15 cellular contexts compared by ENCODE assay signal in the genomic region with DNA sequence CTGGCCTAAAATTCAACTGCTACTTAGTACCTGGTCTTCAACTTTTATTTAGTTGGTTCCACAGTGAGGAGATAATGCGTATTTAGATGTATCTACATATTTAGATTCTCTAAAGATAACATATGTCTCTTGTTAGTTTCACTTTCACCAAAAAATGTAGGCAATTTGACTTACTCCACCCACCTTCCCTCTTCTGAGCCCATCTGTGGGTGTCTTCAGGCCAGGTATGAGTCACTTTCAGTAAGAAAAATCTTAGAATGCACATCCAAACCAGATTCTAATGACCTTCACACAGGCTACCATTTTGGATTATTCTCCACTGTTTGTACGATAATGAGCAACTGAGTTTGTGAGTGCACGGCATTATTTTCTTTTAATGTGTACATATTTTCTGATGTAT.
DNase-seq lines count a peak whose midpoint lies in the region; ATAC-seq and TF ChIP-seq lines count a peak whose summit lies in the region.
"Had no signal": no experiment of that assay in that cellular context is flagged by ENCODE, and none has a peak within 500 bp of the region (broad histone marks: within the 10 kb centered on the region; RNA-seq: fewer than 3 reads in every experiment).

No MANE protein-coding gene starts in this region.

- TF ChIP-seq CTCF in progenitor cell of endocrine pancreas (IDR thresholded peaks at IDR 0.05; ENCODE audit: unreplicated experiment), result no peak
- TF ChIP-seq CTCF in chondrocyte (IDR thresholded peaks at IDR 0.05), result no peak

- peaks cover 2% of the 10 kb centered on the region for H3K4me1 Mint-ChIP-seq in progenitor cell of endocrine pancreas (ENCODE audit: low read depth)
- H3K4me1 Mint-ChIP-seq in chondrocyte (ENCODE audit: low read depth), result no peaks in the 10 kb centered on the region

- H3K4me3 Mint-ChIP-seq in progenitor cell of endocrine pancreas (ENCODE audit: low read depth) (no peak overlapping the region), chondrocyte (ENCODE audit: unreplicated experiment) (no peak overlapping the region)

- H3K9me3 Mint-ChIP-seq in progenitor cell of endocrine pancreas (ENCODE audit: low read depth), result no peaks in the 10 kb centered on the region
- H3K9me3 Mint-ChIP-seq in chondrocyte (ENCODE audit: low read depth), result no peaks in the 10 kb centered on the region

- peak; percentile 15 for DNase-seq in glomerular visceral epithelial cell (ENCODE audit: extremely low spot score)
- no peak for DNase-seq in progenitor cell of endocrine pancreas (ENCODE audit: low spot score, unreplicated experiment)
- no peak for DNase-seq in chondrocyte (ENCODE audit: low spot score)
- DNase-seq in DMS53 treated with DMSO at 0.1 percent for 48 hours (lab: John Stamatoyannopoulos, UW; ENCODE audit: unreplicated experiment), result no peak
- no peak for DNase-seq in NCI-H1694 (lab: John Stamatoyannopoulos, UW)
- DNase-seq: effector CD4-positive, alpha-beta T cell; heart right ventricle; lower lobe of right lung; pancreas; stimulated activated CD4-positive, alpha-beta T cell treated with anti-CD3 and anti-CD28 coated beads, Interleukin-4, amount 100 ng/mL, for 24 hours; substantia nigra; T-helper 1 cell had no signal

- ATAC-seq in GM18519 (IDR thresholded peaks at IDR 0.05; ENCODE audit: low FRiP score, unreplicated experiment) (peak; percentile 71), GM21723 (IDR thresholded peaks at IDR 0.05; ENCODE audit: unreplicated experiment) (peak; percentile 66), HG03378 (IDR thresholded peaks at IDR 0.05; ENCODE audit: unreplicated experiment) (peak; percentile 63)
- ATAC-seq: heart right ventricle, lower lobe of right lung, pancreas had no signal

- H3K36me3 Mint-ChIP-seq in progenitor cell of endocrine pancreas (ENCODE audit: insufficient read depth) (no peaks in the 10 kb centered on the region), chondrocyte (ENCODE audit: low read depth) (peaks cover 1% of the 10 kb centered on the region)

- H3K27ac Mint-ChIP-seq in progenitor cell of endocrine pancreas, result no peak overlapping the region
- no peak overlapping the region for H3K27ac Mint-ChIP-seq in chondrocyte (ENCODE audit: unreplicated experiment)

- H3K27me3 Mint-ChIP-seq in progenitor cell of endocrine pancreas (no peaks in the 10 kb centered on the region), chondrocyte (ENCODE audit: low read depth) (no peaks in the 10 kb centered on the region)
